In the genomic region with DNA sequence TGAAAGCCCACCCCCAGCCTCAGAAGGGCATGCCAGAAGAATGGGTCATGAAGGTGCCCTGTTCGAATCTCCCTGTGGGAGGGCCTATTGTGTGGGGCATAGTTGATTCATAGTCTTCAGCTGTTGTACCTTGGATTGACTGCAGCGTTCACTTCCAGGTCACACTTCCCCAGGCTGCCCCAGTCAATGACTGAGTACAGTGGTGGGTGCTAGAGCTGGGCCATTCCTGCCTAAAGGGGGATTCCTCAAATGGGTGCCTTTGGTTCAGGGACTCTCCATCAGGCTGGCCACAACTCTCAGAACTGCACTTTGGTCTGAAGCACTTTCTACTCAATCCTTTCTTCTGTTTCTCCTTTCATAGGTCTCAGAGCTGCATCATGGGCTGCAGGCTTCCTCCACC, we compare ENCODE assay signal across 10 cellular contexts. TPM values are rescaled to one million over a fixed set of nuclear protein-coding genes. Genes with fewer than 3 reads are reported as not detected.
A peak's percentile ranks its signal among the peaks of the same experiment; 100 is the strongest.
DNase-seq lines count a peak whose midpoint lies in the region; ATAC-seq and TF ChIP-seq lines count a peak whose summit lies in the region.
"Had no signal": no experiment of that assay in that cellular context is flagged by ENCODE, and none has a peak within 500 bp of the region (broad histone marks: within the 10 kb centered on the region; RNA-seq: fewer than 3 reads in every experiment).

No MANE protein-coding gene starts in this region.

- H3K4me3 Mint-ChIP-seq in activated naive CD4-positive, alpha-beta T cell treated with anti-CD3 and anti-CD28 coated beads, Interleukin-2, amount 50 U/mL, for 24 hours: no peak overlapping the region
- H3K4me3 Mint-ChIP-seq in activated naive CD4-positive, alpha-beta T cell treated with anti-CD3 and anti-CD28 coated beads, Interleukin-2, amount 10 ng/mL, durations not matched to agents 7 days and 5 days: no peak overlapping the region

- H3K4me3 ChIP-seq in suprapubic skin: no peak overlapping the region

- no peaks in the 10 kb centered on the region for H3K36me3 Mint-ChIP-seq in activated naive CD4-positive, alpha-beta T cell treated with anti-CD3 and anti-CD28 coated beads, Interleukin-2, amount 50 U/mL, for 24 hours
- H3K36me3 Mint-ChIP-seq in activated naive CD4-positive, alpha-beta T cell treated with anti-CD3 and anti-CD28 coated beads, Interleukin-2, amount 10 ng/mL, durations not matched to agents 7 days and 5 days: no peaks in the 10 kb centered on the region

- no peaks in the 10 kb centered on the region for H3K27me3 Mint-ChIP-seq in activated naive CD4-positive, alpha-beta T cell treated with anti-CD3 and anti-CD28 coated beads, Interleukin-2, amount 50 U/mL, for 24 hours
- H3K27me3 Mint-ChIP-seq in activated naive CD4-positive, alpha-beta T cell treated with anti-CD3 and anti-CD28 coated beads, Interleukin-2, amount 10 ng/mL, durations not matched to agents 7 days and 5 days: peaks cover 8% of the 10 kb centered on the region

- H3K27ac ChIP-seq in suprapubic skin: peak overlapping the region; percentile 24

- no peak for DNase-seq in activated naive CD4-positive, alpha-beta T cell treated with anti-CD3 and anti-CD28 coated beads, Interleukin-2, amount 10 ng/mL, durations not matched to agents 7 days and 5 days
- DNase-seq in suprapubic skin (ENCODE audit: low spot score in 2 of 2) (no peak), NOMO-1 (lab: John Stamatoyannopoulos, UW; ENCODE audit: unreplicated experiment in 2 of 2) (no peak), inferior parietal cortex (ENCODE audit: extremely low spot score) (no peak), cortex of kidney (lab: John Stamatoyannopoulos, UW) (no peak)
- DNase-seq: central memory CD4-positive, alpha-beta T cell; NCI-H748 treated with DMSO at 0.1 percent for 48 hours had no signal

- peaks cover 59% of the 10 kb centered on the region for H3K4me1 Mint-ChIP-seq in activated naive CD4-positive, alpha-beta T cell treated with anti-CD3 and anti-CD28 coated beads, Interleukin-2, amount 50 U/mL, for 24 hours
- H3K4me1 Mint-ChIP-seq in activated naive CD4-positive, alpha-beta T cell treated with anti-CD3 and anti-CD28 coated beads, Interleukin-2, amount 10 ng/mL, durations not matched to agents 7 days and 5 days: peaks cover 22% of the 10 kb centered on the region

- peaks cover 25% of the 10 kb centered on the region for H3K4me1 ChIP-seq in suprapubic skin

- WGBS in suprapubic skin: 96% methylated on average over 2 of the region's 2 CpGs

- CTCF ChIA-PET in activated naive CD4-positive, alpha-beta T cell treated with anti-CD3 and anti-CD28 coated beads, Interleukin-2, amount 10 ng/mL, durations not matched to agents 7 days and 5 days (lab: Charles Lee): interaction anchor here (0.8 to 1.0 kb wide), 3 partner anchors 13 to 182 kb away, joined by 3 to 4 read pairs (median 4); no protein-coding TSS in a partner anchor

- peak overlapping the region; percentile 75 for H3K27ac Mint-ChIP-seq in activated naive CD4-positive, alpha-beta T cell treated with anti-CD3 and anti-CD28 coated beads, Interleukin-2, amount 50 U/mL, for 24 hours
- H3K27ac Mint-ChIP-seq in activated naive CD4-positive, alpha-beta T cell treated with anti-CD3 and anti-CD28 coated beads, Interleukin-2, amount 10 ng/mL, durations not matched to agents 7 days and 5 days: no peak overlapping the region

- H3K9me3 ChIP-seq in suprapubic skin: no peaks in the 10 kb centered on the region

- no peak for TF ChIP-seq POLR2A in suprapubic skin (IDR thresholded peaks at IDR 0.05)

- no peak for TF ChIP-seq EP300 in suprapubic skin (IDR thresholded peaks at IDR 0.05)

- H3K36me3 ChIP-seq in suprapubic skin: no peaks in the 10 kb centered on the region

- TF ChIP-seq CTCF in suprapubic skin (IDR thresholded peaks at IDR 0.05): no peak

- H3K27me3 ChIP-seq in suprapubic skin: no peaks in the 10 kb centered on the region

- H3K9me3 Mint-ChIP-seq in activated naive CD4-positive, alpha-beta T cell treated with anti-CD3 and anti-CD28 coated beads, Interleukin-2, amount 50 U/mL, for 24 hours: no peaks in the 10 kb centered on the region
- no peaks in the 10 kb centered on the region for H3K9me3 Mint-ChIP-seq in activated naive CD4-positive, alpha-beta T cell treated with anti-CD3 and anti-CD28 coated beads, Interleukin-2, amount 10 ng/mL, durations not matched to agents 7 days and 5 days

- ATAC-seq in HG02610 (IDR thresholded peaks at IDR 0.05; ENCODE audit: unreplicated experiment) (peak; percentile 77), HG03571 (IDR thresholded peaks at IDR 0.05; ENCODE audit: unreplicated experiment) (peak; percentile 60)

RNA-seq across cellular contexts. Expression of gene RASGEF1B, which starts 35.0 kb away (rescaled TPM):
- total RNA-seq in suprapubic skin: 100 to 1,000 TPM in 1 of 4 donors, 10 to 100 TPM in 3; 32.4 to 106 (median 63.0) TPM
